12 cellular contexts compared by ENCODE assay signal in the genomic region with DNA sequence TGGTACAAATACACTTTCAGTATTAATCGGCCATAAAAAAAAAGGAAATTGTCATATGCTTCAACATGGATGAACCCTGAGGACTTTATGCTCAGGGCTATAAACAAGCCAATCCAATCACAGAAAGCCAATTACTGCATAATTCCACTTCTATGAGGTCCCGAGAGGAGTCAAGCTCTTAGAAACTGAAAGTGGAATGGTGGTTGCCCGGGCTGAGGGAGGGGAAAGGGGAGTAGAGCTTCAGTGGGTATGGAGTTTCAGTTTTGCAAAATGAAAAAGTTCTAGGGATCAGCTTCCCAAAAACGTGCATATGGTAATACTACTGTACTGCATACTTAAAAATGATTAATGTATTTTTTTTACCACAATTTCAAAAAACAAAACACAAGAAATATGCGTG. TPM values are rescaled to one million over a fixed set of nuclear protein-coding genes. Genes with fewer than 3 reads are reported as not detected.
DNase-seq lines count a peak whose midpoint lies in the region; TF ChIP-seq lines count a peak whose summit lies in the region.
"Had no signal": no experiment of that assay in that cellular context is flagged by ENCODE, and none has a peak within 500 bp of the region (broad histone marks: within the 10 kb centered on the region; RNA-seq: fewer than 3 reads in every experiment).

No MANE protein-coding gene starts in this region.

- peaks cover 3% of the 10 kb centered on the region for H4K20me1 ChIP-seq in osteoblast (ENCODE audit: insufficient read depth, low read length)

- H3K36me3 ChIP-seq in osteoblast (ENCODE audit: insufficient read depth, low read length), result no peaks in the 10 kb centered on the region
- H3K36me3 ChIP-seq: cardiac muscle cell had no signal

- H3K4me3 ChIP-seq in AG10803 (ENCODE audit: low read length), result peak overlapping the region; percentile 48
- peak overlapping the region; percentile 50 for H3K4me3 ChIP-seq in osteoblast (ENCODE audit: insufficient read depth, low read length)
- H3K4me3 ChIP-seq: cardiac muscle cell, K562 had no signal

- no peaks in the 10 kb centered on the region for H3K9me3 ChIP-seq in osteoblast (ENCODE audit: low read depth, low read length)

- peaks cover 58% of the 10 kb centered on the region for H3K79me2 ChIP-seq in osteoblast (ENCODE audit: insufficient read depth, low read length)

- no peak for TF ChIP-seq CTCF in AG10803 (conservative IDR thresholded peaks at IDR 0.05; ENCODE audit: low read length)
- no peak for TF ChIP-seq CTCF in osteoblast (IDR thresholded peaks at IDR 0.05; ENCODE audit: extremely low read depth, low read depth, low read length)

- peak overlapping the region; percentile 60 for H3K27ac ChIP-seq in epithelial cell of prostate
- H3K27ac ChIP-seq in osteoblast (ENCODE audit: low read depth, low read length), result peak overlapping the region; percentile 32
- H3K27ac ChIP-seq: cardiac muscle cell had no signal

- H3K27me3 ChIP-seq in osteoblast (ENCODE audit: insufficient read depth, low read length), result no peaks in the 10 kb centered on the region
- H3K27me3 ChIP-seq: cardiac muscle cell had no signal

- H2AFZ ChIP-seq in osteoblast (ENCODE audit: low read length), result peak overlapping the region; percentile 80

- H3K4me2 ChIP-seq in osteoblast (ENCODE audit: insufficient read depth, low read length), result peak overlapping the region; percentile 92

- DNase-seq in AG10803 (ENCODE audit: low read depth), result peak; percentile 62
- DNase-seq in NOMO-1 (lab: John Stamatoyannopoulos, UW; ENCODE audit: unreplicated experiment in 2 of 2), result peak; percentile 36 to 57
- DNase-seq in epithelial cell of prostate (ENCODE audit: low read depth, low spot score), result no peak
- DNase-seq in osteoblast (ENCODE audit: insufficient read length, low spot score, missing footprints), result peak; percentile 94
- DNase-seq in glomerular visceral epithelial cell (ENCODE audit: extremely low spot score), result no peak
- no peak for DNase-seq in stimulated activated naive CD4-positive, alpha-beta T cell (lab: John Stamatoyannopoulos, UW)
- DNase-seq in midbrain (lab: John Stamatoyannopoulos, UW), result no peak
- no peak for DNase-seq in DMS153 treated with DMSO at 0.1 percent for 48 hours (lab: John Stamatoyannopoulos, UW; ENCODE audit: unreplicated experiment)
- DNase-seq: activated CD4-positive, alpha-beta T cell treated with anti-CD3 and anti-CD28 coated beads for 48 hours; NCI-H774 had no signal

- no peaks in the 10 kb centered on the region for H3K4me1 ChIP-seq in osteoblast (ENCODE audit: insufficient read depth, low read length)

RNA-seq across cellular contexts. Expression of gene RNF34, which starts 52.0 kb away (rescaled TPM):
- 41.6 and 46.6 TPM in 2 replicates for total RNA-seq in osteoblast

Comparison
In these comparisons a context has a peak if more than half of its experiments do, and no peak if none do; other contexts are left out.
1. DNase-seq: peak in AG10803 (single experiment), NOMO-1 (2 of 2) and osteoblast (single experiment); none in epithelial cell of prostate (single experiment), glomerular visceral epithelial cell (single experiment), stimulated activated naive CD4-positive, alpha-beta T cell (0 of 6), midbrain (single experiment) and DMS153 treated with DMSO at 0.1 percent for 48 hours (single experiment).